Comparison of ENCODE assay signal across 21 cellular contexts in genomic region chr2:61454383-61454782, GRCh38. TPM values are rescaled to one million over a fixed set of nuclear protein-coding genes. Genes with fewer than 3 reads are reported as not detected.
A peak's percentile ranks its signal among the peaks of the same experiment; 100 is the strongest.
DNase-seq lines count a peak whose midpoint lies in the region; ATAC-seq, FAIRE-seq and TF ChIP-seq lines count a peak whose summit lies in the region.
"Had no signal": no experiment of that assay in that cellular context is flagged by ENCODE, and none has a peak within 500 bp of the region (broad histone marks: within the 10 kb centered on the region; RNA-seq: fewer than 3 reads in every experiment).

No MANE protein-coding gene starts in this region.

- intact Hi-C loops in activated CD4-positive, alpha-beta T cell treated with anti-CD3 and anti-CD28 coated beads for 36 hours (cut with DNase I, micrococcal nuclease): no loop called here
- intact Hi-C loops in activated CD4-positive, alpha-beta T cell treated with anti-CD3 and anti-CD28 coated beads, Interleukin-2, amount 10 ng/mL, durations not matched to agents 24 days and 14 days (cut with micrococcal nuclease): no loop called here
- intact Hi-C loops in CD4-positive, alpha-beta memory T cell (cut with micrococcal nuclease): no loop called here
- intact Hi-C loops in OCI-LY7 (cut with micrococcal nuclease; ENCODE audit: unreplicated experiment): no loop called here
- intact Hi-C loops in pancreas (cut with DNase I): no loop called here

- no peak overlapping the region for H3K4me3 ChIP-seq in CD4-positive, alpha-beta memory T cell (ENCODE audit: low read length in 2 of 2)
- H3K4me3 ChIP-seq in OCI-LY7 (ENCODE audit: low read depth, low read length, poor library complexity, severe bottlenecking) (no peak overlapping the region), pancreas (no peak overlapping the region)

- H3K4me1 Mint-ChIP-seq in activated CD4-positive, alpha-beta T cell treated with anti-CD3 and anti-CD28 coated beads for 36 hours: peaks cover 54% of the 10 kb centered on the region
- H3K4me1 Mint-ChIP-seq in activated CD4-positive, alpha-beta T cell treated with anti-CD3 and anti-CD28 coated beads, Interleukin-2, amount 10 ng/mL, durations not matched to agents 24 days and 14 days: peaks cover 27% of the 10 kb centered on the region
- peaks cover 42 to 84% (median 62%) of the 10 kb centered on the region in 4 donors for H3K4me1 Mint-ChIP-seq in CD4-positive, alpha-beta memory T cell

- no peaks in the 10 kb centered on the region for H3K9me3 Mint-ChIP-seq in activated CD4-positive, alpha-beta T cell treated with anti-CD3 and anti-CD28 coated beads for 36 hours (ENCODE audit: low read depth)
- H3K9me3 Mint-ChIP-seq in activated CD4-positive, alpha-beta T cell treated with anti-CD3 and anti-CD28 coated beads, Interleukin-2, amount 10 ng/mL, durations not matched to agents 24 days and 14 days: no peaks in the 10 kb centered on the region
- no peaks in the 10 kb centered on the region for H3K9me3 Mint-ChIP-seq in CD4-positive, alpha-beta memory T cell

- no TSS peak for BruUV-seq in OCI-LY7 (replicated peaks; lab: Mats Ljungman, UMichigan)

- peaks cover 33% of the 10 kb centered on the region for H3K36me3 Mint-ChIP-seq in activated CD4-positive, alpha-beta T cell treated with anti-CD3 and anti-CD28 coated beads for 36 hours (ENCODE audit: low read depth)
- peaks cover 33% of the 10 kb centered on the region for H3K36me3 Mint-ChIP-seq in activated CD4-positive, alpha-beta T cell treated with anti-CD3 and anti-CD28 coated beads, Interleukin-2, amount 10 ng/mL, durations not matched to agents 24 days and 14 days (ENCODE audit: low read depth)
- peaks cover 14 to 17% of the 10 kb centered on the region in 2 donors for H3K36me3 Mint-ChIP-seq in CD4-positive, alpha-beta memory T cell

- H3K27me3 Mint-ChIP-seq in activated CD4-positive, alpha-beta T cell treated with anti-CD3 and anti-CD28 coated beads for 36 hours: no peaks in the 10 kb centered on the region
- H3K27me3 Mint-ChIP-seq in activated CD4-positive, alpha-beta T cell treated with anti-CD3 and anti-CD28 coated beads, Interleukin-2, amount 10 ng/mL, durations not matched to agents 24 days and 14 days: no peaks in the 10 kb centered on the region
- H3K27me3 Mint-ChIP-seq in CD4-positive, alpha-beta memory T cell: no peaks in the 10 kb centered on the region

- CTCF ChIA-PET in activated CD4-positive, alpha-beta T cell treated with anti-CD3 and anti-CD28 coated beads for 36 hours (lab: Charles Lee): interaction anchor here (1.2 kb wide), 1 partner anchor 16 kb away, joined by 5 read pairs; no protein-coding TSS in a partner anchor
- CTCF ChIA-PET in CD4-positive, alpha-beta memory T cell (lab: Charles Lee; ENCODE audit: partially characterized antibody): no interaction called here
- CTCF ChIA-PET in OCI-LY7 (lab: Charles Lee; ENCODE audit: unreplicated experiment): no interaction called here

- H2AFZ ChIP-seq in OCI-LY7 (ENCODE audit: low read length): no peak overlapping the region

- FAIRE-seq in pancreas (lab: Jason Lieb, UNC): no peak
- FAIRE-seq: D721Med, H1, HepG2 had no signal

- peak overlapping the region; percentile 13 for H3K27ac Mint-ChIP-seq in activated CD4-positive, alpha-beta T cell treated with anti-CD3 and anti-CD28 coated beads for 36 hours
- no peak overlapping the region for H3K27ac Mint-ChIP-seq in activated CD4-positive, alpha-beta T cell treated with anti-CD3 and anti-CD28 coated beads, Interleukin-2, amount 10 ng/mL, durations not matched to agents 24 days and 14 days
- peak overlapping the region in 6 of 7 donors; percentile 21 to 66 (median 42) for H3K27ac Mint-ChIP-seq in CD4-positive, alpha-beta memory T cell

- H3K36me3 ChIP-seq in CD4-positive, alpha-beta memory T cell (ENCODE audit: insufficient read depth, low read length): no peaks in the 10 kb centered on the region
- H3K36me3 ChIP-seq in OCI-LY7 (ENCODE audit: insufficient read depth, low read length) (peaks cover 87% of the 10 kb centered on the region), pancreas (no peaks in the 10 kb centered on the region)
- H3K36me3 ChIP-seq: BE2C had no signal

- peak; percentile 62 for ATAC-seq in activated CD4-positive, alpha-beta T cell treated with anti-CD3 and anti-CD28 coated beads for 36 hours
- no peak for ATAC-seq in pancreas
- no peak for ATAC-seq in HG03571 (IDR thresholded peaks at IDR 0.05; ENCODE audit: unreplicated experiment)
- ATAC-seq: HepG2, PC-3 had no signal

- H3K4me3 Mint-ChIP-seq in activated CD4-positive, alpha-beta T cell treated with anti-CD3 and anti-CD28 coated beads for 36 hours: no peak overlapping the region
- H3K4me3 Mint-ChIP-seq in activated CD4-positive, alpha-beta T cell treated with anti-CD3 and anti-CD28 coated beads, Interleukin-2, amount 10 ng/mL, durations not matched to agents 24 days and 14 days: no peak overlapping the region
- peak overlapping the region in 3 of 8 donors; percentile 13 to 35 (median 13) for H3K4me3 Mint-ChIP-seq in CD4-positive, alpha-beta memory T cell

- no peak for DNase-seq in activated CD4-positive, alpha-beta T cell treated with anti-CD3 and anti-CD28 coated beads for 36 hours
- DNase-seq in activated CD4-positive, alpha-beta T cell treated with anti-CD3 and anti-CD28 coated beads, Interleukin-2, amount 10 ng/mL, durations not matched to agents 24 days and 14 days: no peak
- DNase-seq in CD4-positive, alpha-beta memory T cell: no peak
- DNase-seq in OCI-LY7 (ENCODE audit: low spot score) (no peak), mesenteric fat pad (ENCODE audit: low spot score) (peak; percentile 9), pancreas (no peak)
- no peak for DNase-seq in activated naive CD4-positive, alpha-beta T cell treated with Interleukin-2 at 50 U/mL for 16 hours
- DNase-seq: 8988T, BE2C, KBM-7, NCI-H1417 treated with DMSO at 0.1 percent for 48 hours, NCI-H187 treated with DMSO at 0.1 percent for 48 hours, NCI-H226, NCI-H524, NCI-H82, PC-3, RPMI8226 had no signal

- no peaks in the 10 kb centered on the region for H3K9me2 ChIP-seq in OCI-LY7 (ENCODE audit: insufficient read depth, low read length)

- no peaks in the 10 kb centered on the region for H3K9me3 ChIP-seq in CD4-positive, alpha-beta memory T cell (ENCODE audit: control insufficient read depth in 1 of 2, low read length in 2 of 2)
- H3K9me3 ChIP-seq in OCI-LY7 (ENCODE audit: low read length): peaks cover 3% of the 10 kb centered on the region; the same call in 1 of the 2 replicates
- no peaks in the 10 kb centered on the region for H3K9me3 ChIP-seq in pancreas
- H3K9me3 ChIP-seq: BE2C had no signal

- peaks cover 33% of the 10 kb centered on the region for H4K20me1 ChIP-seq in OCI-LY7 (ENCODE audit: insufficient read depth, low read length)

- H3K27ac ChIP-seq in CD4-positive, alpha-beta memory T cell (ENCODE audit: low read depth, low read length): no peak overlapping the region
- H3K27ac ChIP-seq in OCI-LY7 (ENCODE audit: low read depth, low read length, poor library complexity, severe bottlenecking) (peak overlapping the region; percentile 56), pancreas (no peak overlapping the region)

- 0 out of 2 replicates have a peak overlapping the region, but pooled peaks have one; percentile 1 for H3K4me2 ChIP-seq in OCI-LY7 (ENCODE audit: low read length)

- TF ChIP-seq CTCF in OCI-LY7 (conservative IDR thresholded peaks at IDR 0.05; ENCODE audit: low read length) (no peak), pancreas (IDR thresholded peaks at IDR 0.05) (no peak)

- peaks cover 68% of the 10 kb centered on the region for H3K4me1 ChIP-seq in CD4-positive, alpha-beta memory T cell (ENCODE audit: insufficient read depth, low read length)
- peaks cover 87% of the 10 kb centered on the region for H3K4me1 ChIP-seq in OCI-LY7 (ENCODE audit: insufficient read depth, low read length, poor library complexity, severe bottlenecking)
- peaks cover 0 to 19% (median 11%) of the 10 kb centered on the region in 3 donors for H3K4me1 ChIP-seq in pancreas
- H3K4me1 ChIP-seq: BE2C had no signal

- no peaks in the 10 kb centered on the region for H3K27me3 ChIP-seq in CD4-positive, alpha-beta memory T cell (ENCODE audit: insufficient read depth, low read length)
- no peaks in the 10 kb centered on the region for H3K27me3 ChIP-seq in pancreas
- H3K27me3 ChIP-seq: BE2C had no signal

- POLR2A ChIA-PET in activated CD4-positive, alpha-beta T cell treated with anti-CD3 and anti-CD28 coated beads for 36 hours (lab: Charles Lee): interaction anchor here (0.6 kb wide), 1 partner anchor 8 kb away, joined by 5 read pairs; no protein-coding TSS in a partner anchor
- POLR2A ChIA-PET in CD4-positive, alpha-beta memory T cell (lab: Charles Lee; ENCODE audit: partially characterized antibody): no interaction called here
- POLR2A ChIA-PET in OCI-LY7 (lab: Charles Lee): interaction anchor here (0.7 to 1.7 kb wide), 3 partner anchors 13 to 34 kb away, joined by 4 to 6 read pairs (median 4); no protein-coding TSS in a partner anchor

- H3K79me2 ChIP-seq in OCI-LY7 (ENCODE audit: insufficient read depth, low read depth, low read length): peaks cover 100% of the 10 kb centered on the region

- 96 to 97% methylated on average over 5 of the region's 5 CpGs for WGBS in pancreas, 2 donors

RNA-seq across cellular contexts. Expression of gene USP34, which starts 16.5 kb away (rescaled TPM):
- total RNA-seq in activated CD4-positive, alpha-beta T cell treated with anti-CD3 and anti-CD28 coated beads for 36 hours: 10 to 100 TPM; 63.7 to 67.6 TPM
- 84.3 and 93.8 TPM in 2 replicates for total RNA-seq in activated CD4-positive, alpha-beta T cell treated with anti-CD3 and anti-CD28 coated beads, Interleukin-2, amount 10 ng/mL, durations not matched to agents 24 days and 14 days
- total RNA-seq in CD4-positive, alpha-beta memory T cell: 100 to 1,000 TPM; 163 to 164 TPM
- polyA plus RNA-seq in CD4-positive, alpha-beta memory T cell: 10 to 100 TPM in 1 of 2 donors, 1 to 10 TPM in 1; 7.9 to 26.7 TPM
- 147 and 192 TPM in 2 replicates for total RNA-seq in OCI-LY7 (2014; rRNA removed; shearing (Covaris generic))
- total RNA-seq in OCI-LY7 (2022) (340 and 344 TPM in 2 replicates), mesenteric fat pad (96.9 TPM), pancreas (10 to 100 TPM; 30.0 to 58.9 (median 45.1) TPM)
- 10 to 100 TPM; 33.6 to 50.1 TPM for polyA plus RNA-seq in pancreas
